Comparison of ENCODE assay signal across 13 cellular contexts in the genomic region with DNA sequence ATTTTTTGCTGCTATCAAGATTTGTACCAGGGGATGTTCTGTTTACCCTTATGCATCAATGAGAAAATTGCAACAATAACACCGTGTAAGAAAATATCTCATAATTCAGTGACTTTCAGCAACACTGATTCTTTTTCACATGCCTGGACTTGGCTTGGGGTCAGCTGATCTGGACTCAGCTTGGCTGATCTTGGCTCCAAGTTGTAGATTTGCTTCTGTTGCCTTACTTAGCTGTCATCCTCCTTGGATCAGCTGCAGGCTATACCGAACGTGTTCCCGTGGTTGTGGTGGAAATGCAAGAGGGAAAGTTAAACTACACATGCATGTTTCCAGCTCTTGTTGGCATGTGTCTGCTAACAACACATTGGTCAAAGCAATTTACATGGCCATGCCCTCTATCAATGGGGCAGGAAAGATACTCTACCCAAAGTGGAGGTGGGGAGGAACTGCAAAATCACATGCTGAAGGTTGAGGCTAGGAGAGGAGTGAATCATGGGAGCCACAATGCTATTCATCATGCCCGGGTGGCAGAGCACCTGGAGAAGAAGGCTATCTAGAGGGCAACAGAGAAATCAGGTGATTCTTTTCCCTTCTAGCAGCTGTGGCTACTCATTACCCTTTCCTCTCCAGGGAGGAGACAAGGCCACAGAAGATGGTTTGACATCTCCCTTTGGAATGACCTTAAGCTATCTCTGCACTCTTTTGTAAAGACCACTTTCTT.
A peak's percentile ranks its signal among the peaks of the same experiment; 100 is the strongest.
DNase-seq lines count a peak whose midpoint lies in the region; ATAC-seq and TF ChIP-seq lines count a peak whose summit lies in the region.
"Had no signal": no experiment of that assay in that cellular context is flagged by ENCODE, and none has a peak within 500 bp of the region (broad histone marks: within the 10 kb centered on the region; RNA-seq: fewer than 3 reads in every experiment).

No MANE protein-coding gene starts in this region.

- peak overlapping the region; percentile 39 for H3K27ac ChIP-seq in epithelial cell of prostate

- H3K27ac Mint-ChIP-seq in nephron (peak overlapping the region; percentile 43 to 69 (median 60)), osteocyte (ENCODE audit: unreplicated experiment) (no peak overlapping the region)
- H3K27ac Mint-ChIP-seq: activated CD4-positive, alpha-beta memory T cell treated with anti-CD3 and anti-CD28 coated beads, Interleukin-2, amount 10 ng/mL, durations not matched to agents 7 days and 5 days; activated naive CD8-positive, alpha-beta T cell treated with anti-CD3 and anti-CD28 coated beads, Interleukin-2, amount 50 U/mL, for 24 hours had no signal

- DNase-seq in Right ventricle myocardium inferior (ENCODE audit: missing footprints) (no peak), cardiac septum (ENCODE audit: low spot score) (no peak), epithelial cell of prostate (ENCODE audit: low read depth, low spot score) (no peak), GM20000 (ENCODE audit: low spot score) (no peak), osteocyte (ENCODE audit: extremely low spot score, unreplicated experiment) (no peak), GM10266 (ENCODE audit: extremely low spot score) (no peak)
- no peak for DNase-seq in activated CD8-positive, alpha-beta memory T cell treated with anti-CD3 and anti-CD28 coated beads, Interleukin-2, amount 50 U/mL, for 4 hours
- DNase-seq: activated CD4-positive, alpha-beta memory T cell treated with anti-CD3 and anti-CD28 coated beads, Interleukin-2, amount 10 ng/mL, durations not matched to agents 7 days and 5 days; activated naive CD8-positive, alpha-beta T cell treated with anti-CD3 and anti-CD28 coated beads, Interleukin-2, amount 50 U/mL, for 24 hours; cerebellar nuclear complex; NCI-H446; small intestine had no signal

- no peak for TF ChIP-seq CTCF in nephron (IDR thresholded peaks at IDR 0.05; ENCODE audit: unreplicated experiment in 3 of 3)
- no peak for TF ChIP-seq CTCF in GM20000 (IDR thresholded peaks at IDR 0.05; ENCODE audit: extremely low read depth, missing control alignments)
- no peak for TF ChIP-seq CTCF in osteocyte (IDR thresholded peaks at IDR 0.05)
- TF ChIP-seq CTCF in GM10266 (IDR thresholded peaks at IDR 0.05; ENCODE audit: control insufficient read depth, insufficient read depth, low read depth, missing control alignments) = no peak

- intact Hi-C loops in Right ventricle myocardium inferior (cut with DNase I) (no loop called here), cardiac septum (cut with DNase I) (no loop called here)

- H3K4me1 Mint-ChIP-seq in nephron = peaks cover 36% of the 10 kb centered on the region
- peaks cover 10% of the 10 kb centered on the region for H3K4me1 Mint-ChIP-seq in osteocyte (ENCODE audit: unreplicated experiment)
- H3K4me1 Mint-ChIP-seq: activated CD4-positive, alpha-beta memory T cell treated with anti-CD3 and anti-CD28 coated beads, Interleukin-2, amount 10 ng/mL, durations not matched to agents 7 days and 5 days; activated naive CD8-positive, alpha-beta T cell treated with anti-CD3 and anti-CD28 coated beads, Interleukin-2, amount 50 U/mL, for 24 hours had no signal

- H3K27me3 Mint-ChIP-seq in nephron (ENCODE audit: low read depth) (no peaks in the 10 kb centered on the region), osteocyte (ENCODE audit: unreplicated experiment) (no peaks in the 10 kb centered on the region)
- H3K27me3 Mint-ChIP-seq: activated CD4-positive, alpha-beta memory T cell treated with anti-CD3 and anti-CD28 coated beads, Interleukin-2, amount 10 ng/mL, durations not matched to agents 7 days and 5 days; activated naive CD8-positive, alpha-beta T cell treated with anti-CD3 and anti-CD28 coated beads, Interleukin-2, amount 50 U/mL, for 24 hours had no signal

- H3K4me3 Mint-ChIP-seq in nephron (peak overlapping the region in 1 of 3 experiments; percentile 5), osteocyte (ENCODE audit: unreplicated experiment) (no peak overlapping the region)
- H3K4me3 Mint-ChIP-seq: activated CD4-positive, alpha-beta memory T cell treated with anti-CD3 and anti-CD28 coated beads, Interleukin-2, amount 10 ng/mL, durations not matched to agents 7 days and 5 days; activated naive CD8-positive, alpha-beta T cell treated with anti-CD3 and anti-CD28 coated beads, Interleukin-2, amount 50 U/mL, for 24 hours had no signal

- H3K36me3 Mint-ChIP-seq in nephron (ENCODE audit: low read depth) = no peaks in the 10 kb centered on the region
- no peaks in the 10 kb centered on the region for H3K36me3 Mint-ChIP-seq in osteocyte (ENCODE audit: unreplicated experiment)

- H3K9me3 Mint-ChIP-seq in nephron = peaks cover 2% of the 10 kb centered on the region
- H3K9me3 Mint-ChIP-seq in osteocyte (ENCODE audit: unreplicated experiment) = no peaks in the 10 kb centered on the region

- ATAC-seq in Right ventricle myocardium inferior = peak; percentile 35
- ATAC-seq: activated naive CD8-positive, alpha-beta T cell treated with anti-CD3 and anti-CD28 coated beads, Interleukin-2, amount 50 U/mL, for 24 hours had no signal
